Comparison of ENCODE assay signal across 9 cellular contexts in the genomic region with DNA sequence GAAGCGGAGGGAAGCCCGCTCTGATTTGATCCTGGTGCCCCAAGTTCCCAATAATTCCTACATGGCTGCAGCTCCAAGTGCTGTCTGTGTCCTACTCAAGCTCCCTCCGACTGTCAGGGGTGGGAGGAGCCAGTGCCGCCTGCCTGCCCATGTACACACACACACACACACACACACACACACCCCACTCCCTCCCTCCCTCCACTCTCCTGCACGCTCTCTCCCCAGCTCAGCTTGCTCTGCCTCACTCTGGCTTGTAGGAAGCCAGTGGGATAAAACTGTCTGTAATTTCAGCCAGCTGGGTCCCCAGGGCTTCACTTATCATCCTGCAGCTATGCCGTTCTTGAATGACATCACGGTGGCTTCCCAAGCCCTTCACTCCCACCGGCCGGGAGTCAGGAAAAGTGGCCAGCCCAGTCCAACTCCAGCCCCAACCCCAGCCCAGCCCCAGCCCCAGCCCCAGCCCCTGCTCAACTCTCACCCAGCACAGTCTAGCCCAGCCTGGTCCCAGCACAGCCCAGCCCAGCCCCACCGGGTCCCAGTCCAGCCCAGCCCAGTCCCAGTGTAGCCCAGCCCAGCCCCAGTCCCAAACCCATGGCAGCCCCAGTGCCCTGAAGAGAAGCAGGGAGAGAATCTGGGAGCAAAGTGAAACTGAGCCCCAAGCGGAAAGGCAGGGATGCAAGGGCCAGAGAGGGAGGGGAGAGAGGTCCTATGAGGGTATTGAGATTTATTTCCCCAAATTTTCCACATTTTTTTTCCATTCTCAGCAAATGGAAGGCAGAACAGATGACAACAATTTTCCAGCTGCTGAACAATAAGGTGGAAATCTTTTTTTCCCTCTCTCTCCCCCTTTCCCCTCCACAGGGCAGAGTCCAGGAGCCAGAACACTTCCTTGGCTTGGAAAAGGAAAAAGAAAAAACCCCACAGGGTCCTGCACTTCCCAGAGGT.
DNase-seq lines count a peak whose midpoint lies in the region; ATAC-seq, FAIRE-seq and TF ChIP-seq lines count a peak whose summit lies in the region.
"Had no signal": no experiment of that assay in that cellular context is flagged by ENCODE, and none has a peak within 500 bp of the region (broad histone marks: within the 10 kb centered on the region; RNA-seq: fewer than 3 reads in every experiment).

No MANE protein-coding gene starts in this region.

- peak; percentile 22 for DNase-seq in HuH-7 (ENCODE audit: low spot score)
- peak; percentile 60 for DNase-seq in kidney tubule cell (ENCODE audit: low spot score)
- DNase-seq in stomach = peak; percentile 55
- no peak for DNase-seq in stimulated activated naive CD8-positive, alpha-beta T cell treated with anti-CD3 and anti-CD28 coated beads, Interleukin-15, Interleukin-2, amounts not matched to agents 100 U/mL and 50 U/mL, for 24 hours
- DNase-seq in RCC 7860 (ENCODE audit: low spot score) = no peak
- no peak for DNase-seq in GM10266 (ENCODE audit: extremely low spot score)

- FAIRE-seq in RCC 7860 (lab: Jason Lieb, UNC) = no peak

- H3K36me3 Mint-ChIP-seq in brain = no peaks in the 10 kb centered on the region

- peak overlapping the region; percentile 22 to 81 (median 68) for H3K27ac ChIP-seq in stomach
- H3K27ac ChIP-seq: KMS-11 had no signal

- no peaks in the 10 kb centered on the region for H3K27me3 ChIP-seq in stomach

- WGBS in stomach, 5 donors = 37 to 45% (median 39%) methylated on average over 10 to 11 of the region's 11 CpGs

- no peak for TF ChIP-seq POLR2A in stomach (IDR thresholded peaks at IDR 0.05)

- TF ChIP-seq EP300 in stomach (IDR thresholded peaks at IDR 0.05) = no peak

- intact Hi-C loops in stomach (cut with DNase I; ENCODE audit: low total_unique reads) = no loop called here

- no peak for ATAC-seq in GM21423 (IDR thresholded peaks at IDR 0.05; ENCODE audit: unreplicated experiment)
- no peak for ATAC-seq in stimulated activated naive CD8-positive, alpha-beta T cell treated with anti-CD3 and anti-CD28 coated beads, Interleukin-15, Interleukin-2, amounts not matched to agents 100 U/mL and 50 U/mL, for 24 hours

- no peaks in the 10 kb centered on the region for H3K9me3 ChIP-seq in stomach

- H3K27me3 Mint-ChIP-seq in brain = peaks cover 6% of the 10 kb centered on the region

- H3K4me3 ChIP-seq in stomach = peak overlapping the region in 3 of 4 donors; percentile 6 to 18 (median 16)

- no peaks in the 10 kb centered on the region for H3K9me3 Mint-ChIP-seq in brain

- TF ChIP-seq CTCF in brain (conservative IDR thresholded peaks at IDR 0.05) = no peak
- TF ChIP-seq CTCF in stomach (IDR thresholded peaks at IDR 0.05) = no peak
- TF ChIP-seq CTCF in GM10266 (IDR thresholded peaks at IDR 0.05; ENCODE audit: control insufficient read depth, insufficient read depth, low read depth, missing control alignments) = no peak

- H3K4me1 ChIP-seq in stomach = peaks cover 18 to 96% (median 55%) of the 10 kb centered on the region in 4 donors

- H3K4me3 Mint-ChIP-seq in brain = peak overlapping the region; percentile 75 to 89 (median 83)

- peak overlapping the region; percentile 81 to 95 (median 87) for H3K27ac Mint-ChIP-seq in brain

- peaks cover 61% of the 10 kb centered on the region for H3K4me1 Mint-ChIP-seq in brain

- H3K36me3 ChIP-seq in stomach = peaks cover 66 to 91% (median 75%) of the 10 kb centered on the region in 4 donors

Comparison
In these comparisons a context has a peak if more than half of its experiments do, and no peak if none do; other contexts are left out.
1. DNase-seq: peak in HuH-7 (single experiment), kidney tubule cell (single experiment) and stomach (single experiment); none in stimulated activated naive CD8-positive, alpha-beta T cell treated with anti-CD3 and anti-CD28 coated beads, Interleukin-15, Interleukin-2, amounts not matched to agents 100 U/mL and 50 U/mL, for 24 hours (single experiment), RCC 7860 (single experiment) and GM10266 (single experiment).